ENCODE assay signal across 7 cellular contexts in the genomic region with DNA sequence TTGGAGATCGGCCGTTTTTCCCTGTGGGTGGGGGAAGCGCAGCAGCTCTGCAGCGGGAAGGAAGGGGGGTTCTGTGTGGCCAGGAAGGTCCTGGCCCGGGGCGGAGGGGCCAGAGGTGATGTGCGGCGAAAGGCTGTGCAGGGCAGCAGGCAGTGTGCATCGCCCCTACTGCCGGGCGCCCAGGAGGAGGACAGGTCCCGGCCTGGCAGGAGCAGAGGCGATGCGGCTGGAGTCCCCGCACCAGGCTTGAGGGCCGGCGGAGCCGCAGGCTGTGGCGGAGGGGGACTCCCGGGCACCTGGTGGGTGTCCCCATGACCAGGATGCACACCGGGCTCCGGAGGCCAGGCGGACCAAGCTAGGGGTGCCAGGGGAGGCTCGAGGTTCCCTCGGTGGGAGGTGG. TPM values are rescaled to one million over a fixed set of nuclear protein-coding genes. Genes with fewer than 3 reads are reported as not detected.
"Had no signal": no experiment of that assay in that cellular context is flagged by ENCODE, and none has a peak within 500 bp of the region (broad histone marks: within the 10 kb centered on the region; RNA-seq: fewer than 3 reads in every experiment).

No MANE protein-coding gene starts in this region.

RNA-seq across cellular contexts. Expression of gene POTEB3, which starts 54.3 kb away (rescaled TPM):
- total RNA-seq: K562, M059J, PC-3, Peyer's patch, Right ventricle myocardium superior, SJSA1 had no signal
- polyA plus RNA-seq: K562, SK-N-SH had no signal
